In the genomic region with DNA sequence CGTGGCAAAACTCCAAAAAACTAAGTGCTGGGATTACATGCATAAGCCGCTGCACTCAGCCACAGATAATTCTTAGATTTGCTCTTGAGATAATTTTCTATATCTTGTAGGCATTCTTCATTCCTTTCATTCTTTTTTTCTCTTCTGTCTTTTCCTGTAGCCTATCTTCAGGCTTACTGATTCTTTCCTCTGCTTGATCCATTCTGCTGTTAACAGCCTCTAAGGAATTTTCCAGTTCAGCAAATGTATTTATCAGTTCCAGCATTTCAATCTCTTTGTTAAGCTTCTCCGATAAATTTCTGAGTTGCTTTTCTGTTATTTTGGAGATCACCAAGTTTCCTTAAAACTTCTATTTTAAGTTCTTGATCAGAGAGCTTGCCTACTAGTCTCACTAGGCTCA, we compare ENCODE assay signal across 37 cellular contexts. TPM values are rescaled to one million over a fixed set of nuclear protein-coding genes. Genes with fewer than 3 reads are reported as not detected.
"Had no signal": no experiment of that assay in that cellular context is flagged by ENCODE, and none has a peak within 500 bp of the region (broad histone marks: within the 10 kb centered on the region; RNA-seq: fewer than 3 reads in every experiment).

No MANE protein-coding gene starts in this region.

- H3K27ac ChIP-seq: ascending aorta, cardiac muscle cell, VCaP had no signal

- H3K4me3 ChIP-seq: ascending aorta, cardiac muscle cell had no signal

- H3K4me1 ChIP-seq: ascending aorta had no signal

- FAIRE-seq: colon, TTC549 had no signal

- H3K36me3 ChIP-seq: ascending aorta, cardiac muscle cell had no signal

- DNase-seq: activated B cell treated with CpG ODN at 0.5 μM for 24 hours; activated CD4-positive, alpha-beta memory T cell treated with anti-CD3 and anti-CD28 coated beads for 36 hours; activated CD4-positive, alpha-beta T cell treated with anti-CD3 and anti-CD28 coated beads for 4 hours; activated CD4-positive, alpha-beta T cell treated with anti-CD3 and anti-CD28 coated beads, Interleukin-2, amount 10 ng/mL, durations not matched to agents 24 days and 14 days; activated CD4-positive, alpha-beta T cell treated with anti-CD3 and anti-CD28 coated beads, Interleukin-2, amount 50 U/mL, for 1 hour; activated CD4-positive, alpha-beta T cell treated with anti-CD3 and anti-CD28 coated beads, Interleukin-2, amount 50 U/mL, for 4 hours; activated CD4-positive, CD25-positive, alpha-beta regulatory T cell treated with anti-CD3 and anti-CD28 coated beads, Interleukin-2, amount 50 U/mL, for 72 hours; activated CD8-positive, alpha-beta memory T cell treated with anti-CD3 and anti-CD28 coated beads for 24 hours; activated CD8-positive, alpha-beta memory T cell treated with anti-CD3 and anti-CD28 coated beads, Interleukin-2, amount 10 ng/mL, durations not matched to agents 7 days and 5 days; activated CD8-positive, alpha-beta memory T cell treated with anti-CD3 and anti-CD28 coated beads, Interleukin-2, amount 50 U/mL, for 48 hours; activated CD8-positive, alpha-beta T cell treated with anti-CD3 and anti-CD28 coated beads, Interleukin-2, amount 10 ng/mL, durations not matched to agents 7 days and 5 days; activated effector memory CD4-positive, alpha-beta T cell treated with anti-CD3 and anti-CD28 coated beads, Interleukin-2, amount 50 U/mL, for 16 hours; activated gamma-delta T cell treated with Interleukin-2 at 50 U/mL for 16 hours; activated naive CD4-positive, alpha-beta T cell; activated naive CD4-positive, alpha-beta T cell treated with anti-CD3 and anti-CD28 coated beads for 36 hours; activated naive CD4-positive, alpha-beta T cell treated with anti-CD3 and anti-CD28 coated beads, Interleukin-2, amount 50 U/mL, for 16 hours; activated naive CD8-positive, alpha-beta T cell treated with anti-CD3 and anti-CD28 coated beads for 36 hours; activated T-cell treated with anti-CD3 and anti-CD28 coated beads, Interleukin-2, amount 50 U/mL, for 24 hours; activated T-cell treated with anti-CD3 and anti-CD28 coated beads, Interleukin-2, amount 50 U/mL, for 48 hours; amygdala; anterior cingulate cortex; caudate nucleus; cerebellar nuclear complex; T-helper 1 cell; T-helper 2 cell; T-helper 9 cell had no signal

- ATAC-seq: activated CD8-positive, alpha-beta memory T cell treated with anti-CD3 and anti-CD28 coated beads, Interleukin-2, amount 10 ng/mL, durations not matched to agents 7 days and 5 days; activated CD8-positive, alpha-beta T cell treated with anti-CD3 and anti-CD28 coated beads, Interleukin-2, amount 10 ng/mL, durations not matched to agents 7 days and 5 days; activated naive CD4-positive, alpha-beta T cell treated with anti-CD3 and anti-CD28 coated beads, Interleukin-2, amount 50 U/mL, for 72 hours had no signal

- H3K27me3 Mint-ChIP-seq: activated naive CD8-positive, alpha-beta T cell treated with anti-CD3 and anti-CD28 coated beads for 36 hours had no signal

- H3K27me3 ChIP-seq: ascending aorta, cardiac muscle cell had no signal

- H3K9me3 Mint-ChIP-seq: activated CD4-positive, alpha-beta T cell treated with anti-CD3 and anti-CD28 coated beads, Interleukin-2, amount 10 ng/mL, durations not matched to agents 24 days and 14 days had no signal

- H3K4me1 Mint-ChIP-seq: activated B cell treated with CpG ODN at 0.5 μM for 24 hours; activated CD4-positive, alpha-beta T cell treated with anti-CD3 and anti-CD28 coated beads, Interleukin-2, amount 10 ng/mL, durations not matched to agents 24 days and 14 days; activated CD8-positive, alpha-beta memory T cell treated with anti-CD3 and anti-CD28 coated beads, Interleukin-2, amount 10 ng/mL, durations not matched to agents 7 days and 5 days; activated naive CD8-positive, alpha-beta T cell treated with anti-CD3 and anti-CD28 coated beads for 36 hours; brain; central memory CD8-positive, alpha-beta T cell had no signal

- H3K27ac Mint-ChIP-seq: activated B cell treated with CpG ODN at 0.5 μM for 24 hours; activated CD4-positive, alpha-beta memory T cell treated with anti-CD3 and anti-CD28 coated beads for 36 hours; activated CD4-positive, alpha-beta T cell treated with anti-CD3 and anti-CD28 coated beads, Interleukin-2, amount 10 ng/mL, durations not matched to agents 24 days and 14 days; activated CD8-positive, alpha-beta memory T cell treated with anti-CD3 and anti-CD28 coated beads, Interleukin-2, amount 10 ng/mL, durations not matched to agents 7 days and 5 days; activated CD8-positive, alpha-beta T cell treated with anti-CD3 and anti-CD28 coated beads, Interleukin-2, amount 10 ng/mL, durations not matched to agents 7 days and 5 days; activated naive CD4-positive, alpha-beta T cell treated with anti-CD3 and anti-CD28 coated beads for 36 hours; activated naive CD4-positive, alpha-beta T cell treated with anti-CD3 and anti-CD28 coated beads, Interleukin-2, amount 50 U/mL, for 72 hours; activated naive CD8-positive, alpha-beta T cell treated with anti-CD3 and anti-CD28 coated beads for 36 hours; activated T-cell treated with anti-CD3 and anti-CD28 coated beads, Interleukin-2, amount 50 U/mL, for 24 hours; brain; T-helper 1 cell treated with Interleukin-12 subunit alpha and Interleukin-12 subunit beta and Interleukin-4 antibody, amounts not matched to agents 30 μg/mL and 1 μg/mL, for 36 hours; T-helper 2 cell treated with Interferon-gamma antibody and Interleukin-4, amounts not matched to agents 5 μg/mL and 100 μg/mL, for 36 hours had no signal

- H3K4me3 Mint-ChIP-seq: activated B cell treated with CpG ODN at 0.5 μM for 24 hours; activated CD4-positive, alpha-beta memory T cell treated with anti-CD3 and anti-CD28 coated beads for 36 hours; activated CD4-positive, alpha-beta T cell treated with anti-CD3 and anti-CD28 coated beads, Interleukin-2, amount 10 ng/mL, durations not matched to agents 24 days and 14 days; activated CD8-positive, alpha-beta memory T cell treated with anti-CD3 and anti-CD28 coated beads, Interleukin-2, amount 10 ng/mL, durations not matched to agents 7 days and 5 days; activated CD8-positive, alpha-beta T cell treated with anti-CD3 and anti-CD28 coated beads, Interleukin-2, amount 10 ng/mL, durations not matched to agents 7 days and 5 days; activated naive CD4-positive, alpha-beta T cell treated with anti-CD3 and anti-CD28 coated beads for 36 hours; activated naive CD8-positive, alpha-beta T cell treated with anti-CD3 and anti-CD28 coated beads for 36 hours; activated T-cell treated with anti-CD3 and anti-CD28 coated beads, Interleukin-2, amount 50 U/mL, for 24 hours; brain; central memory CD8-positive, alpha-beta T cell; T-helper 1 cell treated with Interleukin-12 subunit alpha and Interleukin-12 subunit beta and Interleukin-4 antibody, amounts not matched to agents 30 μg/mL and 1 μg/mL, for 36 hours; T-helper 2 cell treated with Interferon-gamma antibody and Interleukin-4, amounts not matched to agents 5 μg/mL and 100 μg/mL, for 36 hours had no signal

RNA-seq across cellular contexts. Expression of a gene that starts 46.7 kb away (rescaled TPM):
- total RNA-seq: ascending aorta, bronchial epithelial cell had no signal
- polyA plus RNA-seq: cardiac muscle cell had no signal

RNA-seq across cellular contexts. Expression of a gene that starts 46.8 kb away (rescaled TPM):
- total RNA-seq: ascending aorta had no signal
